In genomic region chr6:69232506-69233194, GRCh38 we compare ENCODE assay signal across 8 cellular contexts.
DNase-seq lines count a peak whose midpoint lies in the region; ATAC-seq and TF ChIP-seq lines count a peak whose summit lies in the region.

No MANE protein-coding gene starts in this region.

- intact Hi-C loops in cardiac septum (cut with DNase I), result no loop called here

- H3K9me3 Mint-ChIP-seq in activated naive CD8-positive, alpha-beta T cell treated with anti-CD3 and anti-CD28 coated beads, Interleukin-2, amount 10 ng/mL, durations not matched to agents 7 days and 5 days, result no peaks in the 10 kb centered on the region
- no peaks in the 10 kb centered on the region for H3K9me3 Mint-ChIP-seq in progenitor cell of endocrine pancreas (ENCODE audit: low read depth)

- H3K27ac Mint-ChIP-seq in activated naive CD8-positive, alpha-beta T cell treated with anti-CD3 and anti-CD28 coated beads, Interleukin-2, amount 10 ng/mL, durations not matched to agents 7 days and 5 days, result no peak overlapping the region
- no peak overlapping the region for H3K27ac Mint-ChIP-seq in progenitor cell of endocrine pancreas

- H3K36me3 Mint-ChIP-seq in activated naive CD8-positive, alpha-beta T cell treated with anti-CD3 and anti-CD28 coated beads, Interleukin-2, amount 10 ng/mL, durations not matched to agents 7 days and 5 days, result no peaks in the 10 kb centered on the region
- H3K36me3 Mint-ChIP-seq in progenitor cell of endocrine pancreas (ENCODE audit: insufficient read depth), result no peaks in the 10 kb centered on the region

- no peak for TF ChIP-seq CTCF in progenitor cell of endocrine pancreas (IDR thresholded peaks at IDR 0.05; ENCODE audit: unreplicated experiment)

- H3K4me3 Mint-ChIP-seq in activated naive CD8-positive, alpha-beta T cell treated with anti-CD3 and anti-CD28 coated beads, Interleukin-2, amount 10 ng/mL, durations not matched to agents 7 days and 5 days, result no peak overlapping the region
- H3K4me3 Mint-ChIP-seq in progenitor cell of endocrine pancreas (ENCODE audit: low read depth), result peak overlapping the region; percentile 32

- H3K27me3 Mint-ChIP-seq in activated naive CD8-positive, alpha-beta T cell treated with anti-CD3 and anti-CD28 coated beads, Interleukin-2, amount 10 ng/mL, durations not matched to agents 7 days and 5 days, result peaks cover 3% of the 10 kb centered on the region
- H3K27me3 Mint-ChIP-seq in progenitor cell of endocrine pancreas, result peaks cover 24% of the 10 kb centered on the region

- ATAC-seq in GM19324 (IDR thresholded peaks at IDR 0.05; ENCODE audit: low FRiP score, unreplicated experiment) (peak; percentile 93), HG03175 (IDR thresholded peaks at IDR 0.05; ENCODE audit: unreplicated experiment) (peak; percentile 99)
- ATAC-seq in activated naive CD8-positive, alpha-beta T cell treated with anti-CD3 and anti-CD28 coated beads, Interleukin-2, amount 10 ng/mL, durations not matched to agents 7 days and 5 days (ENCODE audit: low read depth), result peak; percentile 88

- peak; percentile 78 for DNase-seq in AG20443 (ENCODE audit: low spot score)
- DNase-seq in NOMO-1 (lab: John Stamatoyannopoulos, UW; ENCODE audit: unreplicated experiment in 2 of 2), result peak; percentile 22 to 67
- peak; percentile 77 for DNase-seq in activated naive CD8-positive, alpha-beta T cell treated with anti-CD3 and anti-CD28 coated beads, Interleukin-2, amount 10 ng/mL, durations not matched to agents 7 days and 5 days
- peak; percentile 81 for DNase-seq in cardiac septum (ENCODE audit: low spot score)
- DNase-seq in progenitor cell of endocrine pancreas (ENCODE audit: low spot score, unreplicated experiment), result peak; percentile 82
- no peak for DNase-seq in NCI-H1694 (lab: John Stamatoyannopoulos, UW)

- POLR2A ChIA-PET in activated naive CD8-positive, alpha-beta T cell treated with anti-CD3 and anti-CD28 coated beads, Interleukin-2, amount 10 ng/mL, durations not matched to agents 7 days and 5 days (lab: Charles Lee), result no interaction called here

- peaks cover 6% of the 10 kb centered on the region for H3K4me1 Mint-ChIP-seq in activated naive CD8-positive, alpha-beta T cell treated with anti-CD3 and anti-CD28 coated beads, Interleukin-2, amount 10 ng/mL, durations not matched to agents 7 days and 5 days
- H3K4me1 Mint-ChIP-seq in progenitor cell of endocrine pancreas (ENCODE audit: low read depth), result no peaks in the 10 kb centered on the region
